Comparison of ENCODE assay signal across 1 cellular context in genomic region chr12:111840831-111841230, GRCh38.
TF ChIP-seq lines count a peak whose summit lies in the region.

No MANE protein-coding gene starts in this region.

TF ChIP-seq in HEK293, 187 proteins besides CTCF, POLR2A, EP300 and RAD21 (continued from another document):
- TF ChIP-seq IKZF3 (tag by site-specific recombination; IDR thresholded peaks at IDR 0.05), result no peak
- TF ChIP-seq ZNF677 (tag by site-specific recombination; IDR thresholded peaks at IDR 0.05), result no peak
- no peak; the same call in 1 of the 2 replicates for TF ChIP-seq ZNF324 (tag by site-specific recombination; IDR thresholded peaks at IDR 0.05)
- TF ChIP-seq WT1 (tag by site-specific recombination; IDR thresholded peaks at IDR 0.05), result no peak
- no peak for TF ChIP-seq ZNF2 (tag by site-specific recombination; IDR thresholded peaks at IDR 0.05)
- TF ChIP-seq, protein P1, sequence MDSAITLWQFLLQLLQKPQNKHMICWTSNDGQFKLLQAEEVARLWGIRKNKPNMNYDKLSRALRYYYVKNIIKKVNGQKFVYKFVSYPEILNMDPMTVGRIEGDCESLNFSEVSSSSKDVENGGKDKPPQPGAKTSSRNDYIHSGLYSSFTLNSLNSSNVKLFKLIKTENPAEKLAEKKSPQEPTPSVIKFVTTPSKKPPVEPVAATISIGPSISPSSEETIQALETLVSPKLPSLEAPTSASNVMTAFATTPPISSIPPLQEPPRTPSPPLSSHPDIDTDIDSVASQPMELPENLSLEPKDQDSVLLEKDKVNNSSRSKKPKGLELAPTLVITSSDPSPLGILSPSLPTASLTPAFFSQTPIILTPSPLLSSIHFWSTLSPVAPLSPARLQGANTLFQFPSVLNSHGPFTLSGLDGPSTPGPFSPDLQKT (IDR thresholded peaks at IDR 0.05; ENCODE audit: borderline replicate concordance, low read depth, low read length), result no peak
- TF ChIP-seq ZNF747 (tag by site-specific recombination; IDR thresholded peaks at IDR 0.05), result no peak
- TF ChIP-seq EGR2 (tag by site-specific recombination; IDR thresholded peaks at IDR 0.05; ENCODE audit: low read depth), result no peak
- TF ChIP-seq ZNF510 (tag by site-specific recombination; IDR thresholded peaks at IDR 0.05; ENCODE audit: insufficient replicate concordance), result no peak
- no peak for TF ChIP-seq ZBTB6 (tag by site-specific recombination; IDR thresholded peaks at IDR 0.05)
- no peak for TF ChIP-seq ZNF48 (tag by site-specific recombination; IDR thresholded peaks at IDR 0.05)
- TF ChIP-seq ZXDB (tag by site-specific recombination; IDR thresholded peaks at IDR 0.05), result no peak
- no peak for TF ChIP-seq TRIM28 (IDR thresholded peaks at IDR 0.05; ENCODE audit: borderline replicate concordance, low read length)
- TF ChIP-seq ZNF548 (tag by site-specific recombination; IDR thresholded peaks at IDR 0.05), result no peak
- TF ChIP-seq ZNF121 (tag by site-specific recombination; IDR thresholded peaks at IDR 0.05), result no peak
- no peak for TF ChIP-seq PRDM4 (tag by site-specific recombination; IDR thresholded peaks at IDR 0.05)
- TF ChIP-seq KLF7 (tag by site-specific recombination; IDR thresholded peaks at IDR 0.05; ENCODE audit: borderline replicate concordance), result 0 out of 2 replicates have a peak, but pooled peaks have one; percentile 52
- no peak for TF ChIP-seq ZNF202 (tag by site-specific recombination; IDR thresholded peaks at IDR 0.05; ENCODE audit: borderline replicate concordance)
- no peak for TF ChIP-seq ZNF830 (tag by site-specific recombination; IDR thresholded peaks at IDR 0.05; ENCODE audit: low read depth)
- no peak for TF ChIP-seq ZBTB21 (tag by site-specific recombination; IDR thresholded peaks at IDR 0.05)
- no peak for TF ChIP-seq ZNF266 (tag by site-specific recombination; IDR thresholded peaks at IDR 0.05; ENCODE audit: low read depth)
- no peak for TF ChIP-seq ZNF391 (tag by site-specific recombination; IDR thresholded peaks at IDR 0.05; ENCODE audit: borderline replicate concordance, low read depth)
- TF ChIP-seq ZFP41 (tag by site-specific recombination; IDR thresholded peaks at IDR 0.05; ENCODE audit: borderline replicate concordance), result no peak
- TF ChIP-seq, protein P2, sequence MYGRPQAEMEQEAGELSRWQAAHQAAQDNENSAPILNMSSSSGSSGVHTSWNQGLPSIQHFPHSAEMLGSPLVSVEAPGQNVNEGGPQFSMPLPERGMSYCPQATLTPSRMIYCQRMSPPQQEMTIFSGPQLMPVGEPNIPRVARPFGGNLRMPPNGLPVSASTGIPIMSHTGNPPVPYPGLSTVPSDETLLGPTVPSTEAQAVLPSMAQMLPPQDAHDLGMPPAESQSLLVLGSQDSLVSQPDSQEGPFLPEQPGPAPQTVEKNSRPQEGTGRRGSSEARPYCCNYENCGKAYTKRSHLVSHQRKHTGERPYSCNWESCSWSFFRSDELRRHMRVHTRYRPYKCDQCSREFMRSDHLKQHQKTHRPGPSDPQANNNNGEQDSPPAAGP (tag by site-specific recombination; IDR thresholded peaks at IDR 0.05), result no peak
- TF ChIP-seq BCL11B (tag by site-specific recombination; IDR thresholded peaks at IDR 0.05; ENCODE audit: low read depth), result no peak
TF ChIP-seq in HEK293: peak in this region for 6.
